In the genomic region with DNA sequence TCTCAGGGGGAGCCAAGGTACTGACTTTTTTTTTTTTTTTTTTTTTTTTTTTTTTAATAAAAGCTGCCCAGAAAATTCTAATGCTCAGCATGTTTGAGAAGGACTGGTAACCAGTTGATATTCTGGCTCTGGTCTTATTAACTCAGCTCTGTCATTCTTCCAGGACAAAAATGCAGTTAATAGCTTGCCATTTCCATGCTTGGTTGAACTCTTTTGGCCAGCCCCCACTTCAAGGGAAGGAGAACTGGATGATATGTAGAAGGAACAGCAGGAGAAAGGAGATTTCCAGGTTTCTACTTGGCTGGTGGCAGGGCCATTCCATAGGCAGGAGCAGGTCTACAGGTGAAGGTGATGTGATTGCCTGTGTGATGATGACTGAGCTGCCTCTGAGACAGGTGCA, we compare ENCODE assay signal across 14 cellular contexts. TPM values are rescaled to one million over a fixed set of nuclear protein-coding genes. Genes with fewer than 3 reads are reported as not detected.
A peak's percentile ranks its signal among the peaks of the same experiment; 100 is the strongest.
DNase-seq lines count a peak whose midpoint lies in the region; ATAC-seq and TF ChIP-seq lines count a peak whose summit lies in the region.
"Had no signal": no experiment of that assay in that cellular context is flagged by ENCODE, and none has a peak within 500 bp of the region (broad histone marks: within the 10 kb centered on the region; RNA-seq: fewer than 3 reads in every experiment).

No MANE protein-coding gene starts in this region.

- ATAC-seq in Right ventricle myocardium inferior (no peak), gastroesophageal sphincter (no peak)
- ATAC-seq: GM23338 had no signal

- H3K4me1 Mint-ChIP-seq in osteocyte (ENCODE audit: unreplicated experiment) = no peaks in the 10 kb centered on the region
- no peaks in the 10 kb centered on the region for H3K4me1 Mint-ChIP-seq in activated naive CD8-positive, alpha-beta T cell treated with anti-CD3 and anti-CD28 coated beads for 36 hours
- H3K4me1 Mint-ChIP-seq: CD4-positive, CD25-positive, alpha-beta regulatory T cell had no signal

- H3K4me3 ChIP-seq in right atrium auricular region = no peak overlapping the region
- no peak overlapping the region for H3K4me3 ChIP-seq in gastroesophageal sphincter
- H3K4me3 ChIP-seq: BLaER1 treated with 17β-estradiol and CSF1 and Interleukin-3, amounts not matched to agents 10 nM and 100 nM; GM23338 had no signal

- DNase-seq in right atrium auricular region (ENCODE audit: low spot score) (peak; percentile 18), Right ventricle myocardium inferior (ENCODE audit: missing footprints) (no peak), glomerular visceral epithelial cell (ENCODE audit: extremely low spot score) (peak; percentile 49), osteocyte (ENCODE audit: extremely low spot score, unreplicated experiment) (peak; percentile 11)
- DNase-seq in stimulated activated CD4-positive, alpha-beta T cell treated with anti-CD3 and anti-CD28 coated beads, Interleukin-12 subunit alpha, Interleukin-12 subunit beta, amount 100 ng/mL, for 4 hours = no peak
- no peak for DNase-seq in activated naive CD8-positive, alpha-beta T cell treated with anti-CD3 and anti-CD28 coated beads for 36 hours
- DNase-seq: ACHN; CD4-positive, CD25-positive, alpha-beta regulatory T cell; DND-41; GDM1; H7 had no signal

- H3K27me3 Mint-ChIP-seq in osteocyte (ENCODE audit: unreplicated experiment) = peaks cover 14% of the 10 kb centered on the region
- peaks cover 8% of the 10 kb centered on the region for H3K27me3 Mint-ChIP-seq in activated naive CD8-positive, alpha-beta T cell treated with anti-CD3 and anti-CD28 coated beads for 36 hours

- no peak overlapping the region for H3K27ac ChIP-seq in right atrium auricular region
- H3K27ac ChIP-seq in gastroesophageal sphincter = no peak overlapping the region
- H3K27ac ChIP-seq: BLaER1 treated with 17β-estradiol and CSF1 and Interleukin-3, amounts not matched to agents 10 nM and 100 nM had no signal

- no peaks in the 10 kb centered on the region for H3K36me3 ChIP-seq in right atrium auricular region
- no peaks in the 10 kb centered on the region for H3K36me3 ChIP-seq in gastroesophageal sphincter
- H3K36me3 ChIP-seq: BLaER1 treated with 17β-estradiol and CSF1 and Interleukin-3, amounts not matched to agents 10 nM and 100 nM had no signal

- TF ChIP-seq EP300 in gastroesophageal sphincter (IDR thresholded peaks at IDR 0.05) = no peak

- no peaks in the 10 kb centered on the region for H3K9me3 Mint-ChIP-seq in osteocyte (ENCODE audit: unreplicated experiment)
- no peaks in the 10 kb centered on the region for H3K9me3 Mint-ChIP-seq in activated naive CD8-positive, alpha-beta T cell treated with anti-CD3 and anti-CD28 coated beads for 36 hours
- H3K9me3 Mint-ChIP-seq: GM23338 had no signal

- no peak overlapping the region for H3K27ac Mint-ChIP-seq in osteocyte (ENCODE audit: unreplicated experiment)
- no peak overlapping the region for H3K27ac Mint-ChIP-seq in activated naive CD8-positive, alpha-beta T cell treated with anti-CD3 and anti-CD28 coated beads for 36 hours
- H3K27ac Mint-ChIP-seq: CD4-positive, CD25-positive, alpha-beta regulatory T cell; GM23338 had no signal

- TF ChIP-seq CTCF in right atrium auricular region (IDR thresholded peaks at IDR 0.05) (no peak), osteocyte (IDR thresholded peaks at IDR 0.05) (no peak), gastroesophageal sphincter (IDR thresholded peaks at IDR 0.05) (no peak)

- no peaks in the 10 kb centered on the region for H3K27me3 ChIP-seq in right atrium auricular region
- no peaks in the 10 kb centered on the region for H3K27me3 ChIP-seq in gastroesophageal sphincter
- H3K27me3 ChIP-seq: BLaER1 treated with 17β-estradiol and CSF1 and Interleukin-3, amounts not matched to agents 10 nM and 100 nM had no signal

- H3K4me3 Mint-ChIP-seq in osteocyte (ENCODE audit: unreplicated experiment) = no peak overlapping the region
- no peak overlapping the region for H3K4me3 Mint-ChIP-seq in activated naive CD8-positive, alpha-beta T cell treated with anti-CD3 and anti-CD28 coated beads for 36 hours
- H3K4me3 Mint-ChIP-seq: CD4-positive, CD25-positive, alpha-beta regulatory T cell; GM23338 had no signal

- H3K9me3 ChIP-seq in right atrium auricular region (no peaks in the 10 kb centered on the region), gastroesophageal sphincter (no peaks in the 10 kb centered on the region)
- H3K9me3 ChIP-seq: BLaER1 treated with 17β-estradiol and CSF1 and Interleukin-3, amounts not matched to agents 10 nM and 100 nM had no signal

- intact Hi-C loops in Right ventricle myocardium inferior (cut with DNase I) = no loop called here

- H3K4me1 ChIP-seq in right atrium auricular region (no peaks in the 10 kb centered on the region), gastroesophageal sphincter (no peaks in the 10 kb centered on the region)

- no peaks in the 10 kb centered on the region for H3K36me3 Mint-ChIP-seq in osteocyte (ENCODE audit: unreplicated experiment)
- no peaks in the 10 kb centered on the region for H3K36me3 Mint-ChIP-seq in activated naive CD8-positive, alpha-beta T cell treated with anti-CD3 and anti-CD28 coated beads for 36 hours
- H3K36me3 Mint-ChIP-seq: CD4-positive, CD25-positive, alpha-beta regulatory T cell had no signal

- TF ChIP-seq POLR2A in gastroesophageal sphincter (IDR thresholded peaks at IDR 0.05) = no peak

RNA-seq across cellular contexts. Expression of a gene that starts 59.2 kb away (rescaled TPM):
- total RNA-seq in right atrium auricular region (1 to 10 TPM; 4.0 to 5.7 TPM), Right ventricle myocardium inferior (7.1 TPM), osteocyte (40.3 and 41.1 TPM in 2 replicates), gastroesophageal sphincter (10 to 100 TPM in 3 of 4 donors, 1 to 10 TPM in 1; 6.4 to 50.9 (median 20.1) TPM)
- 1 to 10 TPM; 4.2 to 5.9 TPM for total RNA-seq in activated naive CD8-positive, alpha-beta T cell treated with anti-CD3 and anti-CD28 coated beads for 36 hours

Comparison
In these comparisons a context has a peak if more than half of its experiments do, and no peak if none do; other contexts are left out.
1. DNase-seq: peak in right atrium auricular region (single experiment), glomerular visceral epithelial cell (single experiment) and osteocyte (single experiment); none in Right ventricle myocardium inferior (single experiment), stimulated activated CD4-positive, alpha-beta T cell treated with anti-CD3 and anti-CD28 coated beads, Interleukin-12 subunit alpha, Interleukin-12 subunit beta, amount 100 ng/mL, for 4 hours (single experiment) and activated naive CD8-positive, alpha-beta T cell treated with anti-CD3 and anti-CD28 coated beads for 36 hours (single experiment).